In the genomic region with DNA sequence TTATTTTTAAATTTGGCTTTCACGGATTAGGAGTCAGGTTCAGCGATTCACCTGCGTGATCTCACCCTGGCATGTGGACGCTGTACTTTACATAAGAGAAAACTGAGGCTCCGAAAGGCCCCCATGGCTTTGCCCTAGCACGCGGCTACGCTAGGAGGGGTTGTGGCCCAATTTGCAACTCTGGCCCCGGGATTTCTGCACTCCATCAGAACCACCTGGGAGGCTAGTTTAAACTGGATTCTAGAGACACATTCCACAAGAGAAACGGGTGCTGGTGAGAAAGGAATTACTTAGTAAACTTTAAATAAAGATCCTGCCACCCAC, we compare ENCODE assay signal across 9 cellular contexts. TPM values are rescaled to one million over a fixed set of nuclear protein-coding genes. Genes with fewer than 3 reads are reported as not detected.
DNase-seq lines count a peak whose midpoint lies in the region; ATAC-seq and TF ChIP-seq lines count a peak whose summit lies in the region.
"Had no signal": no experiment of that assay in that cellular context is flagged by ENCODE, and none has a peak within 500 bp of the region (broad histone marks: within the 10 kb centered on the region; RNA-seq: fewer than 3 reads in every experiment).

No MANE protein-coding gene starts in this region.

- H3K36me3 ChIP-seq in ACC112 (ENCODE audit: insufficient read depth, low read length), result peaks cover 13% of the 10 kb centered on the region
- H3K36me3 ChIP-seq in HUES64 (ENCODE audit: insufficient read depth, low read length), result no peaks in the 10 kb centered on the region

- WGBS in HUES64, result 6% methylated on average over 9 of the region's 10 CpGs

- no peaks in the 10 kb centered on the region for H3K9me3 ChIP-seq in HUES64 (ENCODE audit: insufficient read depth, low read depth, low read length)

- no peak overlapping the region; the same call in 1 of the 2 replicates for H3K9ac ChIP-seq in HUES64 (ENCODE audit: low read depth, low read length)

- H3K27me3 ChIP-seq in ACC112 (ENCODE audit: insufficient read depth, low read length), result no peaks in the 10 kb centered on the region
- peaks cover 81% of the 10 kb centered on the region for H3K27me3 ChIP-seq in HUES64 (ENCODE audit: insufficient read depth, low read length)

- peak overlapping the region; percentile 93 for H3K27ac Mint-ChIP-seq in central memory CD8-positive, alpha-beta T cell (ENCODE audit: low read depth)
- peak overlapping the region; percentile 87 to 100 (median 98) for H3K27ac Mint-ChIP-seq in naive thymus-derived CD8-positive, alpha-beta T cell

- in situ Hi-C loops in ACHN (cut with HindIII; ENCODE audit: low pct_ligation_motif_present, low pct_unique_long_range_greater_than_20kb, low sequenced_read_pairs), result no loop called here

- POLR2A ChIA-PET in naive thymus-derived CD8-positive, alpha-beta T cell (lab: Charles Lee), result interaction anchor here (1.1 to 3.8 kb wide), 3 partner anchors 10 to 12 kb away, joined by 4 to 18 read pairs (median 12); no protein-coding TSS in a partner anchor

- no peaks in the 10 kb centered on the region for H3K9me3 Mint-ChIP-seq in central memory CD8-positive, alpha-beta T cell
- no peaks in the 10 kb centered on the region for H3K9me3 Mint-ChIP-seq in naive thymus-derived CD8-positive, alpha-beta T cell

- H3K4me3 Mint-ChIP-seq in central memory CD8-positive, alpha-beta T cell, result peak overlapping the region; percentile 88
- peak overlapping the region; percentile 85 to 97 (median 93) for H3K4me3 Mint-ChIP-seq in naive thymus-derived CD8-positive, alpha-beta T cell

- peak overlapping the region; percentile 77 for H3K4me3 ChIP-seq in ACC112 (ENCODE audit: low read depth, low read length)
- peak overlapping the region; percentile 63 for H3K4me3 ChIP-seq in HUES64 (ENCODE audit: low read length)

- no peak for DNase-seq in central memory CD8-positive, alpha-beta T cell (ENCODE audit: low spot score in 2 of 2)
- DNase-seq in naive thymus-derived CD8-positive, alpha-beta T cell, result no peak
- DNase-seq in ACHN (no peak), 8988T (no peak)
- no peak for DNase-seq in NK-92 treated with Interleukin-12 subunit alpha and Interleukin-12 subunit beta, amount 100 ng/mL, for 24 hours (lab: John Stamatoyannopoulos, UW)

- peaks cover 42% of the 10 kb centered on the region for H3K36me3 Mint-ChIP-seq in central memory CD8-positive, alpha-beta T cell (ENCODE audit: insufficient read depth)
- H3K36me3 Mint-ChIP-seq in naive thymus-derived CD8-positive, alpha-beta T cell, result peaks cover 0 to 32% (median 5%) of the 10 kb centered on the region in 3 donors

- H3K27ac ChIP-seq in ACC112 (ENCODE audit: low read depth, low read length) (peak overlapping the region; percentile 95), HUES64 (ENCODE audit: low read depth, low read length) (no peak overlapping the region)

- peaks cover 56% of the 10 kb centered on the region for H3K4me1 Mint-ChIP-seq in central memory CD8-positive, alpha-beta T cell
- peaks cover 25 to 70% (median 60%) of the 10 kb centered on the region in 4 donors for H3K4me1 Mint-ChIP-seq in naive thymus-derived CD8-positive, alpha-beta T cell

- peaks cover 37% of the 10 kb centered on the region for H3K79me2 ChIP-seq in ACC112 (ENCODE audit: control insufficient read depth, insufficient read depth, low read length, unreplicated experiment)

- H2AFZ ChIP-seq in ACC112 (ENCODE audit: low read length, unreplicated experiment), result no peak overlapping the region

- ATAC-seq in central memory CD8-positive, alpha-beta T cell (replicated peaks; ENCODE audit: extremely low read depth, poor library complexity, severe bottlenecking), result no peak
- no peak for ATAC-seq in naive thymus-derived CD8-positive, alpha-beta T cell
- no peak for ATAC-seq in GM18505 (IDR thresholded peaks at IDR 0.05; ENCODE audit: unreplicated experiment)

- H3K4me1 ChIP-seq in ACC112 (ENCODE audit: control insufficient read depth, insufficient read depth, low read length, unreplicated experiment) (peaks cover 46% of the 10 kb centered on the region), HUES64 (ENCODE audit: insufficient read depth, low read length) (peaks cover 24% of the 10 kb centered on the region)

- no peaks in the 10 kb centered on the region for H3K27me3 Mint-ChIP-seq in central memory CD8-positive, alpha-beta T cell
- H3K27me3 Mint-ChIP-seq in naive thymus-derived CD8-positive, alpha-beta T cell, result peaks cover 0 to 2% (median 0%) of the 10 kb centered on the region in 5 donors

- no peak for TF ChIP-seq POLR2A in GM18505 (IDR thresholded peaks at IDR 0.05; ENCODE audit: borderline replicate concordance, extremely low read depth, insufficient read depth, insufficient read length)

RNA-seq across cellular contexts. Expression of a gene that starts 6.2 kb away (rescaled TPM):
- polyA plus RNA-seq in HUES64 (2013, experiment 1 of 2), result 0.80 TPM
- polyA plus RNA-seq in HUES64 (2013, experiment 2 of 2), result 2.7 TPM
- total RNA-seq in naive thymus-derived CD8-positive, alpha-beta T cell, result 1 to 10 TPM; 5.9 to 7.7 TPM
- polyA plus RNA-seq in naive thymus-derived CD8-positive, alpha-beta T cell, result 1 to 10 TPM; 3.2 to 6.2 (median 3.5) TPM

RNA-seq across cellular contexts. Expression of a gene that starts 23.0 kb away (rescaled TPM):
- polyA plus RNA-seq in HUES64 (2013, experiment 1 of 2), result 3.9 TPM
- 5.1 TPM for polyA plus RNA-seq in HUES64 (2013, experiment 2 of 2)
- not detected for total RNA-seq in naive thymus-derived CD8-positive, alpha-beta T cell
- under 1 TPM in 1 of 3 donors, not detected in 2; 0.14 TPM for polyA plus RNA-seq in naive thymus-derived CD8-positive, alpha-beta T cell

RNA-seq across cellular contexts. Expression of a gene that starts 54.2 kb away (rescaled TPM):
- polyA plus RNA-seq in HUES64 (2013, experiment 1 of 2), result 30.2 TPM
- 39.3 TPM for polyA plus RNA-seq in HUES64 (2013, experiment 2 of 2)
- total RNA-seq in naive thymus-derived CD8-positive, alpha-beta T cell, result not detected
- not detected for polyA plus RNA-seq in naive thymus-derived CD8-positive, alpha-beta T cell

RNA-seq across cellular contexts. Expression of a gene that starts 55.8 kb away (rescaled TPM):
- polyA plus RNA-seq in HUES64 (2013, experiment 1 of 2), result not detected
- not detected for polyA plus RNA-seq in HUES64 (2013, experiment 2 of 2)
- total RNA-seq in naive thymus-derived CD8-positive, alpha-beta T cell, result not detected
- not detected for polyA plus RNA-seq in naive thymus-derived CD8-positive, alpha-beta T cell
- total RNA-seq: pulmonary artery endothelial cell had no signal
